Comparison of ENCODE assay signal across 10 cellular contexts in genomic region chr17:42386784-42387183, GRCh38. TPM values are rescaled to one million over a fixed set of nuclear protein-coding genes. Genes with fewer than 3 reads are reported as not detected.
A peak's percentile ranks its signal among the peaks of the same experiment; 100 is the strongest.
DNase-seq lines count a peak whose midpoint lies in the region; ATAC-seq and TF ChIP-seq lines count a peak whose summit lies in the region.
"Had no signal": no experiment of that assay in that cellular context is flagged by ENCODE, and none has a peak within 500 bp of the region (broad histone marks: within the 10 kb centered on the region; RNA-seq: fewer than 3 reads in every experiment).

No MANE protein-coding gene starts in this region.

- H3K9ac ChIP-seq in mucosa of stomach (ENCODE audit: low read length) = peak overlapping the region; percentile 99

- no peak for DNase-seq in left ventricle myocardium inferior
- no peak for DNase-seq in Right ventricle myocardium superior
- no peak for DNase-seq in cardiac fibroblast (ENCODE audit: low read depth in 2 of 2)
- DNase-seq in SIG-M5 treated with dmso at 0.1 percent for 504 hours (lab: John Stamatoyannopoulos, UW; ENCODE audit: unreplicated experiment) = no peak
- DNase-seq in NCI-H82 (lab: John Stamatoyannopoulos, UW) = no peak
- DNase-seq in erythroblast (lab: John Stamatoyannopoulos, UW) = no peak
- DNase-seq: activated CD4-positive, alpha-beta T cell treated with anti-CD3 and anti-CD28 coated beads, Interleukin-2, amount 50 U/mL, for 1 hour; stimulated activated CD4-positive, alpha-beta T cell treated with anti-CD3 and anti-CD28 coated beads, Interleukin-12 subunit alpha, Interleukin-12 subunit beta, amount 100 ng/mL, for 4 hours had no signal

- H3K4me1 ChIP-seq in left ventricle myocardium inferior = peaks cover 75% of the 10 kb centered on the region
- H3K4me1 ChIP-seq in mucosa of stomach (ENCODE audit: control insufficient read depth, insufficient read depth, low read length) = peaks cover 32% of the 10 kb centered on the region

- no peak for TF ChIP-seq POLR2A in erythroblast (IDR thresholded peaks at IDR 0.05; ENCODE audit: low read length)

- intact Hi-C loops in left ventricle myocardium inferior (cut with micrococcal nuclease) (no loop called here), Right ventricle myocardium superior (cut with DNase I) (no loop called here)

- ATAC-seq in Right ventricle myocardium superior (ENCODE audit: poor library complexity) (no peak), HG02610 (IDR thresholded peaks at IDR 0.05; ENCODE audit: unreplicated experiment) (no peak)

- H3K27me3 ChIP-seq in left ventricle myocardium inferior (ENCODE audit: low read depth) (no peaks in the 10 kb centered on the region), mucosa of stomach (ENCODE audit: control insufficient read depth, insufficient read depth, low read length) (no peaks in the 10 kb centered on the region)

- H3K9me3 ChIP-seq in left ventricle myocardium inferior (replicated peaks) (no peaks in the 10 kb centered on the region), mucosa of stomach (ENCODE audit: control insufficient read depth, low read length) (no peaks in the 10 kb centered on the region)

- peak overlapping the region; percentile 97 for H3K27ac ChIP-seq in left ventricle myocardium inferior (replicated peaks)

- H3K4me3 ChIP-seq in left ventricle myocardium inferior (peak overlapping the region; percentile 81), cardiac fibroblast (replicated peaks in 1 of 2; ENCODE audit: low read depth in 2 of 2, low read length in 2 of 2) (peak overlapping the region; percentile 96 to 99), mucosa of stomach (ENCODE audit: low read length) (peak overlapping the region; percentile 82)

- no peak for TF ChIP-seq CTCF in left ventricle myocardium inferior (IDR thresholded peaks at IDR 0.05; ENCODE audit: borderline replicate concordance)
- no peak for TF ChIP-seq CTCF in cardiac fibroblast (IDR thresholded peaks at IDR 0.05; ENCODE audit: low read depth, low read length)

- H3K36me3 ChIP-seq in left ventricle myocardium inferior = peaks cover 9% of the 10 kb centered on the region
- H3K36me3 ChIP-seq in mucosa of stomach (ENCODE audit: control insufficient read depth, insufficient read depth, low read length) = no peaks in the 10 kb centered on the region

RNA-seq across cellular contexts. Expression of gene STAT3, which starts 1.5 kb away (rescaled TPM):
- total RNA-seq in left ventricle myocardium inferior = 116 TPM
- 127 TPM for total RNA-seq in Right ventricle myocardium superior

RNA-seq across cellular contexts. Expression of gene CAVIN1, which starts 36.3 kb away (rescaled TPM):
- total RNA-seq in left ventricle myocardium inferior = 205 TPM
- 200 TPM for total RNA-seq in Right ventricle myocardium superior
